15 cellular contexts compared by ENCODE assay signal in genomic region chr14:92579244-92579643, GRCh38.
"Had no signal": no experiment of that assay in that cellular context is flagged by ENCODE, and none has a peak within 500 bp of the region (broad histone marks: within the 10 kb centered on the region; RNA-seq: fewer than 3 reads in every experiment).

No MANE protein-coding gene starts in this region.

- H3K36me3 ChIP-seq: cardiac muscle cell, SJSA1 had no signal

- H3K27ac ChIP-seq: cardiac muscle cell, parathyroid adenoma, SJSA1 had no signal

- H2AFZ ChIP-seq: parathyroid adenoma had no signal

- H3K4me1 ChIP-seq: parathyroid adenoma, SJSA1 had no signal

- H3K4me3 ChIP-seq: cardiac muscle cell, lung, SJSA1, transverse colon had no signal

- ATAC-seq: esophagus mucosa had no signal

- DNase-seq: activated B cell treated with CpG ODN at 0.5 μM for 24 hours; activated CD4-positive, alpha-beta T cell treated with anti-CD3 and anti-CD28 coated beads, Interleukin-2, amount 10 ng/mL, durations not matched to agents 24 days and 14 days; activated naive CD4-positive, alpha-beta T cell; head of caudate nucleus; midbrain; stimulated activated CD4-positive, alpha-beta T cell treated with anti-CD3 and anti-CD28 coated beads, Interleukin-1b, Interleukin-23, amount 100 ng/mL, for 48 hours; substantia nigra; T-helper 2 cell; transverse colon had no signal

- H3K27me3 Mint-ChIP-seq: activated B cell treated with CpG ODN at 0.5 μM for 24 hours had no signal

- H3K4me3 Mint-ChIP-seq: activated B cell treated with CpG ODN at 0.5 μM for 24 hours; activated CD4-positive, alpha-beta T cell treated with anti-CD3 and anti-CD28 coated beads, Interleukin-2, amount 10 ng/mL, durations not matched to agents 24 days and 14 days; activated T-helper 1 cell treated with anti-CD3 and anti-CD28 coated beads, Interleukin-12 subunit alpha, Interleukin-12 subunit beta, Interleukin-2, Interleukin-4 antibody, amounts not matched to agents 30 ng/mL and 10 ng/mL and 1 ng/mL, durations not matched to agents 14 hours and 24 hours and 36 hours had no signal

- H3K27ac Mint-ChIP-seq: activated CD4-positive, alpha-beta T cell treated with anti-CD3 and anti-CD28 coated beads, Interleukin-2, amount 10 ng/mL, durations not matched to agents 24 days and 14 days; activated T-helper 1 cell treated with anti-CD3 and anti-CD28 coated beads, Interleukin-12 subunit alpha, Interleukin-12 subunit beta, Interleukin-2, Interleukin-4 antibody, amounts not matched to agents 30 ng/mL and 10 ng/mL and 1 ng/mL, durations not matched to agents 14 hours and 24 hours and 36 hours had no signal

- H3K27me3 ChIP-seq: cardiac muscle cell, SJSA1, transverse colon had no signal

- H3K9ac ChIP-seq: parathyroid adenoma had no signal

- H3K9me3 ChIP-seq: SJSA1, transverse colon had no signal

- H3K9me3 Mint-ChIP-seq: activated CD4-positive, alpha-beta T cell treated with anti-CD3 and anti-CD28 coated beads, Interleukin-2, amount 10 ng/mL, durations not matched to agents 24 days and 14 days had no signal
